Comparison of ENCODE assay signal across 16 cellular contexts in the genomic region with DNA sequence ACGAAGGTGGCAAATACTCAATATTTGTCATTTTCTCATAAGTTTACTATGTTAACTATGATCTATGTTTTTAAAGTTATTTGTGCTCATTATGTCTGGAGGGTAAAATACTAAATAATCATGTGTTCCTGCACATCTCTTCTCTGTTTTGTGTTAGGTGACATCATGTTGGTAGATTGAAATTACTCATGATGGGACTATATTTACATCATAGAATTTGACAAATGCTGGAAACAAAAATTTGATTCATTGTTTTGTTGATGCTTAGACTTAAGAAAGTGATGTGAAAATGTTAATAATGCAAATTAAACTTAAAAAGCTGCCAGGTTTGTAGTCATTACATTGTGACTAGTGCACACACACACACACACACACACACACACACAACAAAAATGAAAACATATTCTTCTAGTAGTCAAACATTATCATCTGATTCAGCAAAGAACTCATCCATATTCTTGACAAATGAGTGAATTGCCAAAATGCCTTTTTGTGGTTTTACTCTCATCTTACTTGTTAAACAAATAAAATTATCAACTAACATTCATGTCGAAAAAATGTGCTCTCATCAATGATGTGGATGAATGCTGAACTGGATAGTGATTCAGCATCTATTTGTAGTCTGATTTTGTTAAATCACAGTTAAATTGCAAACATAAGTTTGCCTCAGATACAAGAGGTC.
A peak's percentile ranks its signal among the peaks of the same experiment; 100 is the strongest.
DNase-seq lines count a peak whose midpoint lies in the region; ATAC-seq, FAIRE-seq and TF ChIP-seq lines count a peak whose summit lies in the region.
"Had no signal": no experiment of that assay in that cellular context is flagged by ENCODE, and none has a peak within 500 bp of the region (broad histone marks: within the 10 kb centered on the region; RNA-seq: fewer than 3 reads in every experiment).

No MANE protein-coding gene starts in this region.

- H3K27ac ChIP-seq in ACC112 (ENCODE audit: low read depth, low read length) (peak overlapping the region; percentile 66), astrocyte (ENCODE audit: low read depth, low read length) (peak overlapping the region; percentile 11)
- H3K27ac ChIP-seq: left ventricle myocardium inferior, psoas muscle had no signal

- DNase-seq in HTR-8/SVneo (ENCODE audit: insufficient read length, low spot score) (peak; percentile 5), astrocyte (ENCODE audit: low read depth) (peak; percentile 97), fibroblast of the conjunctiva (ENCODE audit: low read depth) (peak; percentile 66), T-helper 1 cell (no peak), NCI-H146 treated with DMSO at 0.1 percent for 48 hours (lab: John Stamatoyannopoulos, UW; ENCODE audit: unreplicated experiment) (no peak), SKM-1 (lab: John Stamatoyannopoulos, UW; ENCODE audit: unreplicated experiment) (no peak)
- DNase-seq: activated naive CD8-positive, alpha-beta T cell treated with anti-CD3 and anti-CD28 coated beads, Interleukin-2, amount 10 ng/mL, durations not matched to agents 7 days and 5 days; COR-L47; erythroblast; left ventricle myocardium inferior; NCI-H2029 treated with DMSO at 0.1 percent for 48 hours; NCI-H774; psoas muscle; RPMI8226 had no signal

- H3K79me2 ChIP-seq in ACC112 (ENCODE audit: control insufficient read depth, insufficient read depth, low read length, unreplicated experiment) = no peaks in the 10 kb centered on the region
- H3K79me2 ChIP-seq in astrocyte (ENCODE audit: insufficient read depth, low read length) = no peaks in the 10 kb centered on the region

- no peaks in the 10 kb centered on the region for H4K20me1 ChIP-seq in astrocyte (ENCODE audit: insufficient read depth, low read length)

- no peak overlapping the region for H2AFZ ChIP-seq in ACC112 (ENCODE audit: low read length, unreplicated experiment)
- no peak overlapping the region for H2AFZ ChIP-seq in astrocyte (ENCODE audit: low read depth, low read length)

- H3K27me3 ChIP-seq in ACC112 (ENCODE audit: insufficient read depth, low read length) (no peaks in the 10 kb centered on the region), astrocyte (ENCODE audit: insufficient read depth, low read length) (no peaks in the 10 kb centered on the region)

- ATAC-seq in GM18520 (IDR thresholded peaks at IDR 0.05; ENCODE audit: unreplicated experiment) = no peak
- ATAC-seq: psoas muscle had no signal

- H3K4me3 ChIP-seq in ACC112 (ENCODE audit: low read depth, low read length) (no peak overlapping the region), astrocyte (ENCODE audit: insufficient read depth, low read depth, low read length) (no peak overlapping the region)
- H3K4me3 ChIP-seq: left ventricle myocardium inferior, psoas muscle had no signal

- H3K4me2 ChIP-seq in astrocyte (ENCODE audit: low read length) = peak overlapping the region; percentile 6

- H3K9me3 ChIP-seq in astrocyte (ENCODE audit: insufficient read depth, low read depth, low read length) = no peaks in the 10 kb centered on the region
- H3K9me3 ChIP-seq: psoas muscle had no signal

- no peaks in the 10 kb centered on the region for H3K36me3 Mint-ChIP-seq in astrocyte (ENCODE audit: low read depth, unreplicated experiment)
- H3K36me3 Mint-ChIP-seq: activated naive CD8-positive, alpha-beta T cell treated with anti-CD3 and anti-CD28 coated beads, Interleukin-2, amount 10 ng/mL, durations not matched to agents 7 days and 5 days had no signal

- no peak for TF ChIP-seq CTCF in astrocyte (IDR thresholded peaks at IDR 0.05; ENCODE audit: insufficient read depth, low read depth, low read length)

- H3K4me3 Mint-ChIP-seq in astrocyte (ENCODE audit: unreplicated experiment) = no peak overlapping the region
- H3K4me3 Mint-ChIP-seq: activated naive CD8-positive, alpha-beta T cell treated with anti-CD3 and anti-CD28 coated beads, Interleukin-2, amount 10 ng/mL, durations not matched to agents 7 days and 5 days had no signal

- no peak overlapping the region for H3K9ac ChIP-seq in astrocyte (ENCODE audit: low read length)

- H3K36me3 ChIP-seq in ACC112 (ENCODE audit: insufficient read depth, low read length) = no peaks in the 10 kb centered on the region
- H3K36me3 ChIP-seq in astrocyte (ENCODE audit: insufficient read depth, low read length) = no peaks in the 10 kb centered on the region
- H3K36me3 ChIP-seq: left ventricle myocardium inferior had no signal

- peaks cover 10% of the 10 kb centered on the region for H3K4me1 ChIP-seq in ACC112 (ENCODE audit: control insufficient read depth, insufficient read depth, low read length, unreplicated experiment)
- peaks cover 9% of the 10 kb centered on the region for H3K4me1 ChIP-seq in astrocyte (ENCODE audit: insufficient read depth, low read length)
- H3K4me1 ChIP-seq: left ventricle myocardium inferior, psoas muscle had no signal

- H3K27me3 Mint-ChIP-seq in astrocyte (ENCODE audit: low read depth, unreplicated experiment) = no peaks in the 10 kb centered on the region
- H3K27me3 Mint-ChIP-seq: activated naive CD8-positive, alpha-beta T cell treated with anti-CD3 and anti-CD28 coated beads, Interleukin-2, amount 10 ng/mL, durations not matched to agents 7 days and 5 days had no signal

- H3K27ac Mint-ChIP-seq in astrocyte (ENCODE audit: unreplicated experiment) = peak overlapping the region; percentile 89
- H3K27ac Mint-ChIP-seq: activated naive CD8-positive, alpha-beta T cell treated with anti-CD3 and anti-CD28 coated beads, Interleukin-2, amount 10 ng/mL, durations not matched to agents 7 days and 5 days had no signal

- FAIRE-seq in HTR-8/SVneo (lab: Jason Lieb, UNC) (peak; percentile 62), astrocyte (lab: Jason Lieb, UNC) (no peak)

- no peaks in the 10 kb centered on the region for H3K9me3 Mint-ChIP-seq in astrocyte (ENCODE audit: unreplicated experiment)

- peaks cover 9% of the 10 kb centered on the region for H3K4me1 Mint-ChIP-seq in astrocyte (ENCODE audit: low read depth, unreplicated experiment)
- H3K4me1 Mint-ChIP-seq: activated naive CD8-positive, alpha-beta T cell treated with anti-CD3 and anti-CD28 coated beads, Interleukin-2, amount 10 ng/mL, durations not matched to agents 7 days and 5 days had no signal

Comparison
In these comparisons a context has a peak if more than half of its experiments do, and no peak if none do; other contexts are left out.
1. DNase-seq: peak in HTR-8/SVneo (single experiment), astrocyte (single experiment) and fibroblast of the conjunctiva (single experiment); none in T-helper 1 cell (0 of 5), NCI-H146 treated with DMSO at 0.1 percent for 48 hours (single experiment) and SKM-1 (single experiment).